In the genomic region with DNA sequence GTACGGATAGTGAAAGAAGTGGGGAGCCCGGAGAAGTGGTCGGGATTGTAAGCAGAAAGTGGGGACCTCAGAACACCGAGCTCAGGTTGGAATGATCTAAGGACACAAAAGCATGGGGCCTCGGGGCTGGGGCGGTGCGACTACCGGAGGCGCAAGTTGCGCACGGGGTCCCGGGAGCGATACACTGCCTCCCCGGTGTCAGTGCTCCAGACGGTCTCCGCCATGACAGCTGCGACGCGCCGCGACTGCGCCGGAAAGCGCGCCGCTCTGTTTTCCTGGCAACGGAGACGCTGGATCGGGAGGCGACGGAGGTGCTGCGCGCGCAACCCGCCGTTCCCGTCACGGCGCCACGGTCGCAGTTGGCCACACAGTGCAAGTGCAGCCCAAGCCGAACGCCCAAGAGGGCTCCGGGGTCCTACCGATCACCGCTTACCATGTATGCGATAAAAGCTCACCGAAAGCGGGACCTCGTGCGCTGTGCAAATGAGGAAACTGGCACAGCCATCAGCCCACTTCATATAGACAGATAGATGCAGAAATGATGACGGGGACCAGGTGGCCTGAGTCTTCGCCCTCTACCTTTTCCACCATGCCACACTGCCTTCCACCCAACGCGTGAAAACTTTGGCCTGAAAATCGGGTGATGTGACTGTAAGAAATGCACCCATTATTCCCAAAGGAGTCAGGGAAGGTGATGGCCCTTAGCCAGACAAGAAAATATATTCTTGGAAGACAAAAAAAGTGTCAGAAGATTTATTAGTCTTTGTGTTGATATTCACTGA, we compare ENCODE assay signal across 1 cellular context.
TF ChIP-seq lines count a peak whose summit lies in the region.

Gene MKS1 (minus strand): TSS at position 249 of the 782 bp plus-strand sequence. CDS start 25 bp downstream, at position 224.

TF ChIP-seq in HepG2, 621 proteins besides CTCF, POLR2A, EP300 and RAD21 (continued from another document and continues in another):
- TF ChIP-seq, protein P1, sequence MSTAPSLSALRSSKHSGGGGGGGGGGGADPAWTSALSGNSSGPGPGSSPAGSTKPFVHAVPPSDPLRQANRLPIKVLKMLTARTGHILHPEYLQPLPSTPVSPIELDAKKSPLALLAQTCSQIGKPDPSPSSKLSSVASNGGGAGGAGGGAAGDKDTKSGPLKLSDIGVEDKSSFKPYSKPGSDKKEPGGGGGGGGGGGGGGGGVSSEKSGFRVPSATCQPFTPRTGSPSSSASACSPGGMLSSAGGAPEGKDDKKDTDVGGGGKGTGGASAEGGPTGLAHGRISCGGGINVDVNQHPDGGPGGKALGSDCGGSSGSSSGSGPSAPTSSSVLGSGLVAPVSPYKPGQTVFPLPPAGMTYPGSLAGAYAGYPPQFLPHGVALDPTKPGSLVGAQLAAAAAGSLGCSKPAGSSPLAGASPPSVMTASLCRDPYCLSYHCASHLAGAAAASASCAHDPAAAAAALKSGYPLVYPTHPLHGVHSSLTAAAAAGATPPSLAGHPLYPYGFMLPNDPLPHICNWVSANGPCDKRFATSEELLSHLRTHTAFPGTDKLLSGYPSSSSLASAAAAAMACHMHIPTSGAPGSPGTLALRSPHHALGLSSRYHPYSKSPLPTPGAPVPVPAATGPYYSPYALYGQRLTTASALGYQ (CRISPR knock-in tag; IDR thresholded peaks at IDR 0.05): peak; percentile 60; the same call in 1 of the 2 replicates
- peak; percentile 75 for TF ChIP-seq AGO1 (IDR thresholded peaks at IDR 0.05; ENCODE audit: low read depth, low read length, poor library complexity, severe bottlenecking)
- no peak for TF ChIP-seq RAD51 (IDR thresholded peaks at IDR 0.05; ENCODE audit: borderline replicate concordance)
- TF ChIP-seq ZNF580 (CRISPR knock-in tag; IDR thresholded peaks at IDR 0.05; ENCODE audit: borderline replicate concordance, low read depth): peak; percentile 70; the same call in 1 of the 2 replicates
- no peak; the same call in 1 of the 2 replicates for TF ChIP-seq SETDB1 (CRISPR knock-in tag; IDR thresholded peaks at IDR 0.05; ENCODE audit: borderline replicate concordance)
- peak; percentile 97 for TF ChIP-seq GABPB1 (CRISPR knock-in tag; IDR thresholded peaks at IDR 0.05)
- TF ChIP-seq ZNF747 (CRISPR knock-in tag; IDR thresholded peaks at IDR 0.05; ENCODE audit: borderline replicate concordance): peak; percentile 97
- TF ChIP-seq ZFAT (CRISPR knock-in tag; conservative IDR thresholded peaks at IDR 0.05): no peak
- TF ChIP-seq MXD1 (CRISPR knock-in tag; IDR thresholded peaks at IDR 0.05): peak; percentile 79; the same call in 1 of the 2 replicates
- TF ChIP-seq ZNF205 (CRISPR knock-in tag; IDR thresholded peaks at IDR 0.05): peak; percentile 62; the same call in 1 of the 2 replicates
- peak; percentile 59 for TF ChIP-seq ZNF276 (CRISPR knock-in tag; IDR thresholded peaks at IDR 0.05; ENCODE audit: low read depth)
- TF ChIP-seq HNF1B (CRISPR knock-in tag; IDR thresholded peaks at IDR 0.05): peak; percentile 76; the same call in 1 of the 2 replicates
- TF ChIP-seq, protein P2, sequence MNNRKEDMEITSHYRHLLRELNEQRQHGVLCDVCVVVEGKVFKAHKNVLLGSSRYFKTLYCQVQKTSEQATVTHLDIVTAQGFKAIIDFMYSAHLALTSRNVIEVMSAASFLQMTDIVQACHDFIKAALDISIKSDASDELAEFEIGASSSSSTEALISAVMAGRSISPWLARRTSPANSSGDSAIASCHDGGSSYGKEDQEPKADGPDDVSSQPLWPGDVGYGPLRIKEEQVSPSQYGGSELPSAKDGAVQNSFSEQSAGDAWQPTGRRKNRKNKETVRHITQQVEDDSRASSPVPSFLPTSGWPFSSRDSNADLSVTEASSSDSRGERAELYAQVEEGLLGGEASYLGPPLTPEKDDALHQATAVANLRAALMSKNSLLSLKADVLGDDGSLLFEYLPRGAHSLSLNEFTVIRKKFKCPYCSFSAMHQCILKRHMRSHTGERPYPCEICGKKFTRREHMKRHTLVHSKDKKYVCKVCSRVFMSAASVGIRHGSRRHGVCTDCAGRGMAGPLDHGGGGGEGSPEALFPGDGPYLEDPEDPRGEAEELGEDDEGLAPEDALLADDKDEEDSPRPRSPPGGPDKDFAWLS (CRISPR knock-in tag; IDR thresholded peaks at IDR 0.05; ENCODE audit: borderline replicate concordance): peak; percentile 73; the same call in 1 of the 2 replicates
- TF ChIP-seq ZNF326 (CRISPR knock-in tag; IDR thresholded peaks at IDR 0.05; ENCODE audit: borderline replicate concordance): no peak
- no peak; the same call in none of the 2 replicates for TF ChIP-seq ZNF343 (CRISPR knock-in tag; IDR thresholded peaks at IDR 0.05)
- TF ChIP-seq RBM22 (optimal IDR thresholded peaks at IDR 0.05; ENCODE audit: low read length): no peak
- TF ChIP-seq, protein P3, sequence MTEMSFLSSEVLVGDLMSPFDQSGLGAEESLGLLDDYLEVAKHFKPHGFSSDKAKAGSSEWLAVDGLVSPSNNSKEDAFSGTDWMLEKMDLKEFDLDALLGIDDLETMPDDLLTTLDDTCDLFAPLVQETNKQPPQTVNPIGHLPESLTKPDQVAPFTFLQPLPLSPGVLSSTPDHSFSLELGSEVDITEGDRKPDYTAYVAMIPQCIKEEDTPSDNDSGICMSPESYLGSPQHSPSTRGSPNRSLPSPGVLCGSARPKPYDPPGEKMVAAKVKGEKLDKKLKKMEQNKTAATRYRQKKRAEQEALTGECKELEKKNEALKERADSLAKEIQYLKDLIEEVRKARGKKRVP (CRISPR knock-in tag; IDR thresholded peaks at IDR 0.05): no peak; a peak in 1 of 4 replicates
- TF ChIP-seq ZNF20 (CRISPR knock-in tag; IDR thresholded peaks at IDR 0.05): no peak
- TF ChIP-seq ZNF468 (CRISPR knock-in tag; IDR thresholded peaks at IDR 0.05): no peak
- TF ChIP-seq ZBTB8A (CRISPR knock-in tag; IDR thresholded peaks at IDR 0.05; ENCODE audit: borderline replicate concordance, low read depth): no peak; the same call in 1 of the 2 replicates
- TF ChIP-seq NFYC (CRISPR knock-in tag; IDR thresholded peaks at IDR 0.05): peak; percentile 44; the same call in 1 of the 2 replicates
- TF ChIP-seq, protein P4, sequence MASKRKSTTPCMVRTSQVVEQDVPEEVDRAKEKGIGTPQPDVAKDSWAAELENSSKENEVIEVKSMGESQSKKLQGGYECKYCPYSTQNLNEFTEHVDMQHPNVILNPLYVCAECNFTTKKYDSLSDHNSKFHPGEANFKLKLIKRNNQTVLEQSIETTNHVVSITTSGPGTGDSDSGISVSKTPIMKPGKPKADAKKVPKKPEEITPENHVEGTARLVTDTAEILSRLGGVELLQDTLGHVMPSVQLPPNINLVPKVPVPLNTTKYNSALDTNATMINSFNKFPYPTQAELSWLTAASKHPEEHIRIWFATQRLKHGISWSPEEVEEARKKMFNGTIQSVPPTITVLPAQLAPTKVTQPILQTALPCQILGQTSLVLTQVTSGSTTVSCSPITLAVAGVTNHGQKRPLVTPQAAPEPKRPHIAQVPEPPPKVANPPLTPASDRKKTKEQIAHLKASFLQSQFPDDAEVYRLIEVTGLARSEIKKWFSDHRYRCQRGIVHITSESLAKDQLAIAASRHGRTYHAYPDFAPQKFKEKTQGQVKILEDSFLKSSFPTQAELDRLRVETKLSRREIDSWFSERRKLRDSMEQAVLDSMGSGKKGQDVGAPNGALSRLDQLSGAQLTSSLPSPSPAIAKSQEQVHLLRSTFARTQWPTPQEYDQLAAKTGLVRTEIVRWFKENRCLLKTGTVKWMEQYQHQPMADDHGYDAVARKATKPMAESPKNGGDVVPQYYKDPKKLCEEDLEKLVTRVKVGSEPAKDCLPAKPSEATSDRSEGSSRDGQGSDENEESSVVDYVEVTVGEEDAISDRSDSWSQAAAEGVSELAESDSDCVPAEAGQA (IDR thresholded peaks at IDR 0.05; ENCODE audit: low read depth): peak; percentile 88
- TF ChIP-seq, protein P4 (CRISPR knock-in tag; IDR thresholded peaks at IDR 0.05; ENCODE audit: borderline replicate concordance): no peak
- no peak for TF ChIP-seq KLF11 (CRISPR knock-in tag; IDR thresholded peaks at IDR 0.05)
- TF ChIP-seq DPF2 (CRISPR knock-in tag; IDR thresholded peaks at IDR 0.05; ENCODE audit: borderline replicate concordance, low read depth): no peak
- TF ChIP-seq ZNF30 (CRISPR knock-in tag; IDR thresholded peaks at IDR 0.05): no peak
- TF ChIP-seq PCBP1 (IDR thresholded peaks at IDR 0.05; ENCODE audit: borderline replicate concordance, low read depth, low read length): 0 out of 2 replicates have a peak, but pooled peaks have one; percentile 62
- peak; percentile 72 for TF ChIP-seq ZSCAN20 (CRISPR knock-in tag; IDR thresholded peaks at IDR 0.05; ENCODE audit: borderline replicate concordance)
- 0 out of 2 replicates have a peak, but pooled peaks have one; percentile 8 for TF ChIP-seq KDM6A (CRISPR knock-in tag; IDR thresholded peaks at IDR 0.05; ENCODE audit: low read depth)
- TF ChIP-seq ZNF367 (CRISPR knock-in tag; IDR thresholded peaks at IDR 0.05; ENCODE audit: borderline replicate concordance): no peak
- TF ChIP-seq, protein P5, sequence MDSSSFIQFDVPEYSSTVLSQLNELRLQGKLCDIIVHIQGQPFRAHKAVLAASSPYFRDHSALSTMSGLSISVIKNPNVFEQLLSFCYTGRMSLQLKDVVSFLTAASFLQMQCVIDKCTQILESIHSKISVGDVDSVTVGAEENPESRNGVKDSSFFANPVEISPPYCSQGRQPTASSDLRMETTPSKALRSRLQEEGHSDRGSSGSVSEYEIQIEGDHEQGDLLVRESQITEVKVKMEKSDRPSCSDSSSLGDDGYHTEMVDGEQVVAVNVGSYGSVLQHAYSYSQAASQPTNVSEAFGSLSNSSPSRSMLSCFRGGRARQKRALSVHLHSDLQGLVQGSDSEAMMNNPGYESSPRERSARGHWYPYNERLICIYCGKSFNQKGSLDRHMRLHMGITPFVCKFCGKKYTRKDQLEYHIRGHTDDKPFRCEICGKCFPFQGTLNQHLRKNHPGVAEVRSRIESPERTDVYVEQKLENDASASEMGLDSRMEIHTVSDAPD (CRISPR knock-in tag; IDR thresholded peaks at IDR 0.05): peak; percentile 13; the same call in 1 of the 2 replicates
- TF ChIP-seq, protein P6, sequence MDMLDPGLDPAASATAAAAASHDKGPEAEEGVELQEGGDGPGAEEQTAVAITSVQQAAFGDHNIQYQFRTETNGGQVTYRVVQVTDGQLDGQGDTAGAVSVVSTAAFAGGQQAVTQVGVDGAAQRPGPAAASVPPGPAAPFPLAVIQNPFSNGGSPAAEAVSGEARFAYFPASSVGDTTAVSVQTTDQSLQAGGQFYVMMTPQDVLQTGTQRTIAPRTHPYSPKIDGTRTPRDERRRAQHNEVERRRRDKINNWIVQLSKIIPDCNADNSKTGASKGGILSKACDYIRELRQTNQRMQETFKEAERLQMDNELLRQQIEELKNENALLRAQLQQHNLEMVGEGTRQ (IDR thresholded peaks at IDR 0.05; ENCODE audit: low read depth, low read length): no peak
- TF ChIP-seq, protein P6 (CRISPR knock-in tag; IDR thresholded peaks at IDR 0.05; ENCODE audit: borderline replicate concordance): 0 out of 2 replicates have a peak, but pooled peaks have one; percentile 45
